ENCODE assay signal across 19 cellular contexts in the genomic region with DNA sequence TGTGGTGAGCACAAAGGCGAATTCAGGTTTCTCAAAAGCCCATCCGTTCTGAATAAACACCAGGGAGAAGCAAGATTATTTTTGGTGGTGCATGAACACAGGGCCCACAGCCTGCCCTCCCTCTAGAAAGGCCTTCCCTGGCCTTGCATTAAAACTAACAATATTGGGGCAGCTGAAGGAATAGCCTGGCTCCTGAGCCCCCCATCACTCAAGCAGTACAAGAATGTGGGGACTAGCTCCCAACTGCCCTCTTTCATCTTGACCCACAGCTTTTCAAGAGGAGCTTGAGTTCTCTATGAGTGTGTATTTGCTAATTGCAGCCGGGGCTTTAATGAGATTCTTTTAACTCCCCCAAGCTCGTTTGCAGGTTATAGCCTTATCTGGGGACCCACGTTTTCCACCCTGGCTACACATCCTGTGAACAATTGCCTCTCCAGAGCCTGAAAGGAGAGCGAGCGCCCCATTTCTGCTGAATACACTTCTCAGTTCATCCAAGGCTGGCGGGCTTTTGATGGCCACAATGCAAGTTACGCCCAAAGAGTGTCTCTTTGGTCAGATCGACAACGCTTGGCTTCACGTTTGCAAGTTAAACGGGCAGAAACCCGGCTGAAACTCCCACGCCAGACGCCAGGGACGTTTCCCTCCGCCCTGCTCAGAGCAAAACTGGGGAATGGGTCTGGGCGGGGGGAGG. TPM values are rescaled to one million over a fixed set of nuclear protein-coding genes. Genes with fewer than 3 reads are reported as not detected.
DNase-seq lines count a peak whose midpoint lies in the region; ATAC-seq, FAIRE-seq and TF ChIP-seq lines count a peak whose summit lies in the region.
"Had no signal": no experiment of that assay in that cellular context is flagged by ENCODE, and none has a peak within 500 bp of the region (broad histone marks: within the 10 kb centered on the region; RNA-seq: fewer than 3 reads in every experiment).

No MANE protein-coding gene starts in this region.

- H3K27me3 Mint-ChIP-seq in H9 (ENCODE audit: low read depth), result peaks cover 100% of the 10 kb centered on the region
- H3K27me3 Mint-ChIP-seq in activated T-helper 1 cell treated with anti-CD3 and anti-CD28 coated beads, Interleukin-12 subunit alpha, Interleukin-12 subunit beta, Interleukin-2, Interleukin-4 antibody, amounts not matched to agents 30 ng/mL and 10 ng/mL and 1 ng/mL, durations not matched to agents 14 hours and 24 hours and 36 hours (ENCODE audit: insufficient read depth), result peaks cover 89% of the 10 kb centered on the region
- peaks cover 98% of the 10 kb centered on the region for H3K27me3 Mint-ChIP-seq in progenitor cell of endocrine pancreas

- DNase-seq in H9 (peak; percentile 39), progenitor cell of endocrine pancreas (ENCODE audit: low spot score, unreplicated experiment) (no peak), D721Med (ENCODE audit: insufficient read length, low spot score) (no peak), SHP77 (lab: John Stamatoyannopoulos, UW) (no peak)
- DNase-seq in activated T-helper 1 cell treated with anti-CD3 and anti-CD28 coated beads, Interleukin-12 subunit alpha, Interleukin-12 subunit beta, Interleukin-2, Interleukin-4 antibody, amounts not matched to agents 30 ng/mL and 10 ng/mL and 1 ng/mL, durations not matched to agents 14 hours and 24 hours and 36 hours (ENCODE audit: low spot score), result no peak
- DNase-seq: CD8-positive, alpha-beta memory T cell; DMS79 treated with DMSO at 0.1 percent for 48 hours; MM.1S; NCI-H1092 treated with DMSO at 0.1 percent for 48 hours; NCI-H2227 treated with DMSO at 0.1 percent for 48 hours; NCI-H524 had no signal

- H3K27ac Mint-ChIP-seq in H9 (no peak overlapping the region), progenitor cell of endocrine pancreas (peak overlapping the region; percentile 86)
- peak overlapping the region; percentile 31 for H3K27ac Mint-ChIP-seq in activated T-helper 1 cell treated with anti-CD3 and anti-CD28 coated beads, Interleukin-12 subunit alpha, Interleukin-12 subunit beta, Interleukin-2, Interleukin-4 antibody, amounts not matched to agents 30 ng/mL and 10 ng/mL and 1 ng/mL, durations not matched to agents 14 hours and 24 hours and 36 hours
- H3K27ac Mint-ChIP-seq: CD8-positive, alpha-beta memory T cell had no signal

- no peak overlapping the region for H2BK20ac ChIP-seq in H9 (ENCODE audit: low read depth, low read length, poor library complexity, severe bottlenecking)

- H3K27ac ChIP-seq in H9 (ENCODE audit: insufficient read length, low read depth, low read length) (no peak overlapping the region), iPS-18a (ENCODE audit: low read length) (no peak overlapping the region)
- H3K27ac ChIP-seq: A549; BLaER1 treated with 17β-estradiol and CSF1 and Interleukin-3, amounts not matched to agents 10 nM and 100 nM had no signal

- intact Hi-C loops in activated T-helper 1 cell treated with anti-CD3 and anti-CD28 coated beads, Interleukin-12 subunit alpha, Interleukin-12 subunit beta, Interleukin-2, Interleukin-4 antibody, amounts not matched to agents 30 ng/mL and 10 ng/mL and 1 ng/mL, durations not matched to agents 14 hours and 24 hours and 36 hours (cut with micrococcal nuclease), result loop anchor here (10.0 kb wide), 1 partner anchor 900 kb away; no protein-coding TSS in a partner anchor

- no peaks in the 10 kb centered on the region for H3K36me3 ChIP-seq in iPS-18a (ENCODE audit: control insufficient read depth, low read depth, low read length)
- H3K36me3 ChIP-seq: BLaER1 treated with 17β-estradiol and CSF1 and Interleukin-3, amounts not matched to agents 10 nM and 100 nM had no signal

- TF ChIP-seq CTCF in H9 (conservative IDR thresholded peaks at IDR 0.05), result no peak
- no peak for TF ChIP-seq CTCF in progenitor cell of endocrine pancreas (IDR thresholded peaks at IDR 0.05; ENCODE audit: unreplicated experiment)
- TF ChIP-seq CTCF in D721Med (IDR thresholded peaks at IDR 0.05; ENCODE audit: insufficient read depth, missing control alignments), result no peak

- no peak overlapping the region for H4K8ac ChIP-seq in H9 (replicated peaks; ENCODE audit: insufficient read length, low read depth, low read length)

- H3T11ph ChIP-seq in H9 (ENCODE audit: low read length), result no peak overlapping the region

- no peak overlapping the region for H3K56ac ChIP-seq in H9 (ENCODE audit: insufficient read length, low read depth, low read length)

- H3K4me1 ChIP-seq in H9 (ENCODE audit: insufficient read depth, low read length) (peaks cover 13% of the 10 kb centered on the region), iPS-18a (ENCODE audit: control insufficient read depth, low read depth, low read length) (peaks cover 58% of the 10 kb centered on the region)

- H3K36me3 Mint-ChIP-seq in H9 (ENCODE audit: insufficient read depth in 1 of 3, low read depth in 3 of 3) (no peaks in the 10 kb centered on the region), progenitor cell of endocrine pancreas (ENCODE audit: insufficient read depth) (no peaks in the 10 kb centered on the region)
- peaks cover 1% of the 10 kb centered on the region for H3K36me3 Mint-ChIP-seq in activated T-helper 1 cell treated with anti-CD3 and anti-CD28 coated beads, Interleukin-12 subunit alpha, Interleukin-12 subunit beta, Interleukin-2, Interleukin-4 antibody, amounts not matched to agents 30 ng/mL and 10 ng/mL and 1 ng/mL, durations not matched to agents 14 hours and 24 hours and 36 hours (ENCODE audit: low read depth)
- H3K36me3 Mint-ChIP-seq: CD8-positive, alpha-beta memory T cell had no signal

- H3K79me2 ChIP-seq in H9 (ENCODE audit: insufficient read depth, low read length), result no peaks in the 10 kb centered on the region

- H2AK5ac ChIP-seq in H9 (ENCODE audit: insufficient read length, low read length), result no peak overlapping the region

- H3K4me1 Mint-ChIP-seq in H9 (peaks cover 62 to 76% of the 10 kb centered on the region in 2 experiments), progenitor cell of endocrine pancreas (ENCODE audit: low read depth) (peaks cover 27% of the 10 kb centered on the region)
- peaks cover 42% of the 10 kb centered on the region for H3K4me1 Mint-ChIP-seq in activated T-helper 1 cell treated with anti-CD3 and anti-CD28 coated beads, Interleukin-12 subunit alpha, Interleukin-12 subunit beta, Interleukin-2, Interleukin-4 antibody, amounts not matched to agents 30 ng/mL and 10 ng/mL and 1 ng/mL, durations not matched to agents 14 hours and 24 hours and 36 hours (ENCODE audit: low read depth)

- H3K9ac ChIP-seq in H9 (ENCODE audit: extremely low read depth, insufficient read length, low read length) (no peak overlapping the region), iPS-18a (ENCODE audit: low read length) (no peak overlapping the region)
- H3K9ac ChIP-seq: BLaER1 treated with 17β-estradiol and CSF1 and Interleukin-3, amounts not matched to agents 10 nM and 100 nM had no signal

- no CpG with 5 or more reads among the region's 19 CpGs for WGBS in H9 (ENCODE audit: extremely low coverage, insufficient read length, low lambda C conversion rate)

- H4K91ac ChIP-seq in H9 (ENCODE audit: insufficient read length, low read depth, low read length), result no peak overlapping the region

- H2BK15ac ChIP-seq in H9 (ENCODE audit: low read depth, low read length), result no peak overlapping the region

- H2BK120ac ChIP-seq in H9 (ENCODE audit: low read depth, low read length, poor library complexity, severe bottlenecking), result no peak overlapping the region

- H3K4me3 Mint-ChIP-seq in H9, result peak overlapping the region in 1 of 2 experiments; percentile 71; a peak in 2 of 5 replicates
- no peak overlapping the region for H3K4me3 Mint-ChIP-seq in activated T-helper 1 cell treated with anti-CD3 and anti-CD28 coated beads, Interleukin-12 subunit alpha, Interleukin-12 subunit beta, Interleukin-2, Interleukin-4 antibody, amounts not matched to agents 30 ng/mL and 10 ng/mL and 1 ng/mL, durations not matched to agents 14 hours and 24 hours and 36 hours
- H3K4me3 Mint-ChIP-seq in progenitor cell of endocrine pancreas (ENCODE audit: low read depth), result peak overlapping the region; percentile 14

- H3K4me3 ChIP-seq in iPS-18a (ENCODE audit: low read length), result peak overlapping the region; percentile 21
- H3K4me3 ChIP-seq: A549; BLaER1 treated with 17β-estradiol and CSF1 and Interleukin-3, amounts not matched to agents 10 nM and 100 nM had no signal

- no peak overlapping the region for H3K18ac ChIP-seq in H9 (ENCODE audit: insufficient read length, low read depth, low read length)

- no peak overlapping the region for H2AFZ ChIP-seq in H9 (ENCODE audit: low read length)

- no peak overlapping the region for H2BK12ac ChIP-seq in H9 (ENCODE audit: insufficient read length, low read depth, low read length)

- no peak overlapping the region for H3K4ac ChIP-seq in H9 (ENCODE audit: low read depth, low read length)

- peaks cover 3% of the 10 kb centered on the region for H4K20me1 ChIP-seq in H9 (ENCODE audit: control insufficient read depth, insufficient read depth, insufficient read length)

- no peak overlapping the region for H2BK5ac ChIP-seq in H9 (ENCODE audit: insufficient read length, low read length)

- no peaks in the 10 kb centered on the region for H3K9me3 ChIP-seq in H9 (ENCODE audit: control insufficient read depth, low read depth, low read length)
- H3K9me3 ChIP-seq in iPS-18a (ENCODE audit: control insufficient read depth, low read depth, low read length), result no peaks in the 10 kb centered on the region
- H3K9me3 ChIP-seq: A549 had no signal

- H3K27me3 ChIP-seq in H9 (ENCODE audit: insufficient read depth, low read length) (peaks cover 90% of the 10 kb centered on the region), iPS-18a (ENCODE audit: control insufficient read depth, insufficient read depth, low read length) (peaks cover 100% of the 10 kb centered on the region)

- H3K14ac ChIP-seq in H9 (ENCODE audit: insufficient read depth, low read length), result no peak overlapping the region

- no peak for ATAC-seq in HG02623 (IDR thresholded peaks at IDR 0.05; ENCODE audit: unreplicated experiment)
- ATAC-seq in HG03159 (IDR thresholded peaks at IDR 0.05; ENCODE audit: unreplicated experiment), result no peak
- ATAC-seq: A549, Panc1 had no signal

- FAIRE-seq in D721Med (lab: Jason Lieb, UNC), result no peak
- FAIRE-seq: A549, G401.6, H54 had no signal

- no peaks in the 10 kb centered on the region for H3K79me1 ChIP-seq in H9 (ENCODE audit: insufficient read depth, low read depth, low read length, poor library complexity, severe bottlenecking)

- H3K23me2 ChIP-seq in H9 (ENCODE audit: insufficient read length, low read depth, low read length, poor library complexity, severe bottlenecking), result peaks cover 24% of the 10 kb centered on the region

- H4K5ac ChIP-seq in H9 (ENCODE audit: insufficient read length, low read depth, low read length), result no peak overlapping the region

- H3K9me3 Mint-ChIP-seq in H9, result peaks cover 0 to 3% of the 10 kb centered on the region in 2 experiments; a peak in 1 of 5 replicates
- no peaks in the 10 kb centered on the region for H3K9me3 Mint-ChIP-seq in activated T-helper 1 cell treated with anti-CD3 and anti-CD28 coated beads, Interleukin-12 subunit alpha, Interleukin-12 subunit beta, Interleukin-2, Interleukin-4 antibody, amounts not matched to agents 30 ng/mL and 10 ng/mL and 1 ng/mL, durations not matched to agents 14 hours and 24 hours and 36 hours
- H3K9me3 Mint-ChIP-seq in progenitor cell of endocrine pancreas (ENCODE audit: low read depth), result no peaks in the 10 kb centered on the region
- H3K9me3 Mint-ChIP-seq: CD8-positive, alpha-beta memory T cell had no signal

- H3K23ac ChIP-seq in H9 (ENCODE audit: insufficient read length, low read depth, low read length), result no peak overlapping the region

- peak overlapping the region; percentile 50 for H3K4me2 ChIP-seq in H9 (ENCODE audit: insufficient read depth, insufficient read length, low read length)
- H3K4me2 ChIP-seq: A549; BLaER1 treated with 17β-estradiol and CSF1 and Interleukin-3, amounts not matched to agents 10 nM and 100 nM had no signal

RNA-seq across cellular contexts. Expression of gene GSX2, which starts 4.7 kb away (rescaled TPM):
- total RNA-seq in H9 (2021) (not detected in 2 replicates), progenitor cell of endocrine pancreas (not detected in 2 replicates)
- total RNA-seq in activated T-helper 1 cell treated with anti-CD3 and anti-CD28 coated beads, Interleukin-12 subunit alpha, Interleukin-12 subunit beta, Interleukin-2, Interleukin-4 antibody, amounts not matched to agents 30 ng/mL and 10 ng/mL and 1 ng/mL, durations not matched to agents 14 hours and 24 hours and 36 hours, result not detected in 2 replicates
- total RNA-seq: CD8-positive, alpha-beta memory T cell had no signal

RNA-seq across cellular contexts. Expression of gene CHIC2, which starts 30.9 kb away (rescaled TPM):
- 8.2 and 9.8 TPM in 2 replicates for total RNA-seq in H9 (2021)
- total RNA-seq in activated T-helper 1 cell treated with anti-CD3 and anti-CD28 coated beads, Interleukin-12 subunit alpha, Interleukin-12 subunit beta, Interleukin-2, Interleukin-4 antibody, amounts not matched to agents 30 ng/mL and 10 ng/mL and 1 ng/mL, durations not matched to agents 14 hours and 24 hours and 36 hours, result 19.1 and 20.3 TPM in 2 replicates
- 15.6 and 15.9 TPM in 2 replicates for total RNA-seq in progenitor cell of endocrine pancreas

Comparison
In these comparisons a context has a peak if more than half of its experiments do, and no peak if none do; other contexts are left out.
1. H3K27ac Mint-ChIP-seq: peak in activated T-helper 1 cell treated with anti-CD3 and anti-CD28 coated beads, Interleukin-12 subunit alpha, Interleukin-12 subunit beta, Interleukin-2, Interleukin-4 antibody, amounts not matched to agents 30 ng/mL and 10 ng/mL and 1 ng/mL, durations not matched to agents 14 hours and 24 hours and 36 hours (single experiment) and progenitor cell of endocrine pancreas (single experiment); none in H9 (0 of 3).